Comparison of ENCODE assay signal across 18 cellular contexts in the genomic region with DNA sequence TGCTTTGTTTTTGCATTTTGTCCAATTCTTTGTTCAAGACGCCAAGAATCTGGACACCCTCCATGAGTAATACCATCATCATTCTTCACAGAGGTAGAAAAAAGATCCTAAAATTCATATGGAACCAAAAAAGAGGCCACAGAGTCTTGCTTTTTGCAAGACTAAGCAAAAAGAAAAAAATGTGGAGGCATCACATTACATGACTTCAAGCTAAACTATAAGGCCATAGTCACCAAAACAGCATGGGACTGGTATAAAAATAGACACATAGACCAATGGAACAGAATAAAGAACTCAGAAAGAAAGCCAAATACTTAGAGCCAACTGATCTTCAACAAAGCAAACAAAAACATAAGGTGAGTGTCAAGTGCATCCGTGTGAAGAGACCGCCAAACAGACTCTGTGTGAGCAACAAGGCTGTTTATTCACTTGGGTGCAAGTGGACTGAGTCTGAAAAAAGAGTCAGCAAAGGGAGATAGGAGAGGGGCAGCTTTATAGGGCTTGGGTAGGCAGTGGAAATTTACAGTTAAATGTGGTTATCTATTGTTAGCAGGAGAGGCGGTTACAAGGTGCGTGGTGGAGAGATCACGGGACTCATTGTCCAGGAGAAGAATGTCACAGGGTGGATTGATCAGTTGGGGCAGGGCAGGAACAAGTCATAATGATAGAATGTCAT. TPM values are rescaled to one million over a fixed set of nuclear protein-coding genes. Genes with fewer than 3 reads are reported as not detected.
DNase-seq lines count a peak whose midpoint lies in the region; ATAC-seq, FAIRE-seq and TF ChIP-seq lines count a peak whose summit lies in the region.
"Had no signal": no experiment of that assay in that cellular context is flagged by ENCODE, and none has a peak within 500 bp of the region (broad histone marks: within the 10 kb centered on the region; RNA-seq: fewer than 3 reads in every experiment).

No MANE protein-coding gene starts in this region.

- H4K20me1 ChIP-seq in KMS-11 (ENCODE audit: insufficient read depth), result no peaks in the 10 kb centered on the region

- peaks cover 8% of the 10 kb centered on the region for H3K79me1 ChIP-seq in trophoblast cell (ENCODE audit: low read length)

- H3K23ac ChIP-seq in trophoblast cell (ENCODE audit: low read length), result no peak overlapping the region

- H3K9ac ChIP-seq in KMS-11 (no peak overlapping the region), trophoblast cell (ENCODE audit: low read length) (no peak overlapping the region)

- H2BK5ac ChIP-seq in trophoblast cell (ENCODE audit: low read depth, low read length, poor library complexity), result peak overlapping the region; percentile 84

- no CpG with 5 or more reads among the region's 6 CpGs for WGBS in trophoblast cell (ENCODE audit: extremely low coverage, insufficient coverage, insufficient read length)

- H3K4ac ChIP-seq in trophoblast cell (ENCODE audit: low read depth, low read length), result no peak overlapping the region

- peak overlapping the region; percentile 76 for H2BK120ac ChIP-seq in trophoblast cell (ENCODE audit: insufficient read depth, low read length, poor library complexity)

- no peaks in the 10 kb centered on the region for H3K36me3 ChIP-seq in KMS-11 (ENCODE audit: insufficient read depth)
- peaks cover 0 to 2% of the 10 kb centered on the region in 2 experiments for H3K36me3 ChIP-seq in trophoblast cell (ENCODE audit: control insufficient read depth in 1 of 2, insufficient read depth in 2 of 2, low read length in 2 of 2)
- H3K36me3 ChIP-seq: HAP-1, lower lobe of right lung had no signal

- no peak for ATAC-seq in GM21717 (IDR thresholded peaks at IDR 0.05; ENCODE audit: unreplicated experiment)
- no peak for ATAC-seq in GM18519 (IDR thresholded peaks at IDR 0.05; ENCODE audit: low FRiP score, unreplicated experiment)
- ATAC-seq: lower lobe of right lung, Panc1 had no signal

- H3K9me3 ChIP-seq in trophoblast cell (ENCODE audit: insufficient read depth, low read depth, low read length), result no peaks in the 10 kb centered on the region
- H3K9me3 ChIP-seq: HAP-1, lower lobe of right lung had no signal

- peak overlapping the region; percentile 79 for H4K8ac ChIP-seq in trophoblast cell (ENCODE audit: low read depth, low read length)

- no peak overlapping the region for H3K27ac ChIP-seq in KMS-11
- H3K27ac ChIP-seq in trophoblast cell (ENCODE audit: low read depth, low read length), result peak overlapping the region; percentile 64
- H3K27ac ChIP-seq: lower lobe of right lung had no signal

- no peak overlapping the region for H2AFZ ChIP-seq in KMS-11 (ENCODE audit: low read depth)
- no peak overlapping the region for H2AFZ ChIP-seq in trophoblast cell (ENCODE audit: insufficient read depth, low read length, poor library complexity)

- H3K4me1 ChIP-seq in KMS-11 (ENCODE audit: low read depth, poor library complexity, severe bottlenecking), result peaks cover 18% of the 10 kb centered on the region
- peaks cover 12 to 18% of the 10 kb centered on the region in 2 experiments for H3K4me1 ChIP-seq in trophoblast cell (ENCODE audit: control insufficient read depth in 1 of 2, insufficient read depth in 2 of 2, low read length in 2 of 2)
- H3K4me1 ChIP-seq: lower lobe of right lung had no signal

- H3K4me2 ChIP-seq in KMS-11, result peak overlapping the region; percentile 40
- no peak overlapping the region for H3K4me2 ChIP-seq in trophoblast cell (ENCODE audit: low read length)

- peak overlapping the region; percentile 71 for H3K18ac ChIP-seq in trophoblast cell (ENCODE audit: low read length)

- peak overlapping the region; percentile 86 for H2AK5ac ChIP-seq in trophoblast cell (ENCODE audit: low read length)

- H3K79me2 ChIP-seq in KMS-11 (ENCODE audit: insufficient read depth, low read depth) (no peaks in the 10 kb centered on the region), trophoblast cell (ENCODE audit: control insufficient read depth, insufficient read depth, low read length, poor library complexity) (no peaks in the 10 kb centered on the region)

- H2BK12ac ChIP-seq in trophoblast cell (ENCODE audit: low read length), result peak overlapping the region; percentile 87

- peak overlapping the region; percentile 18 for H4K12ac ChIP-seq in trophoblast cell (ENCODE audit: low read depth, low read length)

- H3K14ac ChIP-seq in trophoblast cell (ENCODE audit: low read length), result peak overlapping the region; percentile 25

- DNase-seq in DMS153 (lab: John Stamatoyannopoulos, UW), result peak; percentile 24
- peak; percentile 75 for DNase-seq in choroid plexus epithelial cell (ENCODE audit: low read depth)
- peak in 1 of 2 donors; percentile 49 for DNase-seq in trophoblast cell
- DNase-seq in D721Med (ENCODE audit: insufficient read length, low spot score), result no peak
- DNase-seq in DMS79 treated with DMSO at 0.1 percent for 48 hours (lab: John Stamatoyannopoulos, UW), result no peak
- DNase-seq: CD8-positive, alpha-beta memory T cell; head of caudate nucleus; KG1; lower lobe of right lung; occipital lobe; stimulated activated CD4-positive, alpha-beta T cell treated with anti-CD3 and anti-CD28 coated beads, Interleukin-4, amount 100 ng/mL, for 24 hours; stimulated activated naive CD4-positive, alpha-beta T cell treated with Interleukin-2 at 50 U/mL for 16 hours had no signal

- no peak for FAIRE-seq in D721Med (lab: Jason Lieb, UNC)
- FAIRE-seq: TTC549 had no signal

- peak overlapping the region; percentile 73 for H4K91ac ChIP-seq in trophoblast cell (ENCODE audit: low read depth, low read length)

- TF ChIP-seq CTCF in KMS-11 (conservative IDR thresholded peaks at IDR 0.05; ENCODE audit: low read depth, low read length) (no peak), choroid plexus epithelial cell (conservative IDR thresholded peaks at IDR 0.05; ENCODE audit: low read depth, low read length) (no peak), D721Med (IDR thresholded peaks at IDR 0.05; ENCODE audit: insufficient read depth, missing control alignments) (no peak)

- H3K27me3 ChIP-seq in KMS-11 (ENCODE audit: insufficient read depth, low read depth), result no peaks in the 10 kb centered on the region
- H3K27me3 ChIP-seq in trophoblast cell (ENCODE audit: insufficient read depth, low read length), result no peaks in the 10 kb centered on the region

- H3K4me3 ChIP-seq in KMS-11 (IDR thresholded peaks at IDR 0.05; ENCODE audit: insufficient read depth, low read depth, low read length), result no peak overlapping the region
- H3K4me3 ChIP-seq in choroid plexus epithelial cell (ENCODE audit: low read depth, low read length), result no peak overlapping the region
- H3K4me3 ChIP-seq in trophoblast cell (ENCODE audit: low read depth, low read length), result no peak overlapping the region
- H3K4me3 ChIP-seq: HAP-1, lower lobe of right lung had no signal

RNA-seq across cellular contexts. Expression of a gene that starts 10.9 kb away (rescaled TPM):
- polyA plus RNA-seq in trophoblast cell (2013), result not detected in 2 replicates
- polyA plus RNA-seq: CD8-positive, alpha-beta memory T cell had no signal

Comparison
In these comparisons a context has a peak if more than half of its experiments do, and no peak if none do; other contexts are left out.
1. DNase-seq: peak in DMS153 (single experiment) and choroid plexus epithelial cell (single experiment); none in D721Med (single experiment) and DMS79 treated with DMSO at 0.1 percent for 48 hours (single experiment).